ENCODE assay signal across 13 cellular contexts in the genomic region with DNA sequence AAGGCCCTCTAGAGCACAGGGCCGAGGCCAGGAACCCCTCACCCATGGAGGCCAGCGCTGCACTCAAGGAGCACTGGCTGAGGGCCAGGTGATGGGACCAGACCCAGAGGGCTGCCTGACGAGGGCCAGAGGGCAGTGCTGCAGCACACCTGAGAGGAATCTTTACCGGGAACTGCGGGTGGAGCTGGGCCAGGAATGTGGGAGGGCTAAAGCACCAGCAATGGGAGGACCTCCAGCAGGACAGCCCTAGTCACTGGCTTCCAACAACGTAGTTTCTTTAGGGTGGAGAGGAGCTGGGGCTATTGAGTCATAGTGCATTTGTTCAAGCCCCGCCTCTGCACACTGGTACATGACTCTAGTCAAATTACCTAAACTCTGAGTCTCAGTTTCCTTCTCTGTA.
A peak's percentile ranks its signal among the peaks of the same experiment; 100 is the strongest.
DNase-seq lines count a peak whose midpoint lies in the region; ATAC-seq, FAIRE-seq and TF ChIP-seq lines count a peak whose summit lies in the region.
"Had no signal": no experiment of that assay in that cellular context is flagged by ENCODE, and none has a peak within 500 bp of the region (broad histone marks: within the 10 kb centered on the region; RNA-seq: fewer than 3 reads in every experiment).

No MANE protein-coding gene starts in this region.

- no peak overlapping the region for H2AFZ ChIP-seq in hepatocyte

- H3K36me3 ChIP-seq in hepatocyte (replicated peaks; ENCODE audit: insufficient read depth, low read depth) = no peaks in the 10 kb centered on the region

- H3K27me3 ChIP-seq in hepatocyte = no peaks in the 10 kb centered on the region

- H3K4me3 ChIP-seq in hepatocyte = no peak overlapping the region
- no peak overlapping the region for H3K4me3 ChIP-seq in foreskin fibroblast (ENCODE audit: low read depth in 1 of 2, low read length in 2 of 2)
- H3K4me3 ChIP-seq: coronary artery had no signal

- peak; percentile 62 for DNase-seq in GM10248 (ENCODE audit: extremely low spot score)
- peak; percentile 35 for DNase-seq in hepatocyte (ENCODE audit: low spot score)
- DNase-seq in RCC 7860 (ENCODE audit: low spot score) = no peak
- no peak for DNase-seq in OCI-M2 (lab: John Stamatoyannopoulos, UW; ENCODE audit: unreplicated experiment)
- DNase-seq in foreskin fibroblast = no peak
- DNase-seq: activated CD4-positive, CD25-positive, alpha-beta regulatory T cell treated with anti-CD3 and anti-CD28 coated beads, Interleukin-2, amount 50 U/mL, for 72 hours; activated naive CD4-positive, alpha-beta T cell treated with Interleukin-2 at 50 U/mL for 16 hours; NCI-H1694 treated with DMSO at 0.1 percent for 48 hours; stimulated activated CD8-positive, alpha-beta memory T cell treated with anti-CD3 and anti-CD28 coated beads, Interleukin-4, amount 100 ng/mL, for 48 hours had no signal

- H3K79me2 ChIP-seq in hepatocyte = no peaks in the 10 kb centered on the region

- no peak overlapping the region for H3K4me2 ChIP-seq in hepatocyte

- no peaks in the 10 kb centered on the region for H4K20me1 ChIP-seq in hepatocyte (ENCODE audit: insufficient read depth, poor library complexity, severe bottlenecking)

- peak; percentile 34 for ATAC-seq in GM21515 (IDR thresholded peaks at IDR 0.05; ENCODE audit: unreplicated experiment)
- ATAC-seq in HG03442 (IDR thresholded peaks at IDR 0.05; ENCODE audit: unreplicated experiment) = peak; percentile 46
- ATAC-seq in HG02759 (IDR thresholded peaks at IDR 0.05; ENCODE audit: unreplicated experiment) = no peak

- H3K27ac ChIP-seq in hepatocyte = no peak overlapping the region
- H3K27ac ChIP-seq: coronary artery had no signal

- no peaks in the 10 kb centered on the region for H3K4me1 ChIP-seq in hepatocyte (ENCODE audit: insufficient read depth)

- no peaks in the 10 kb centered on the region for H3K9me3 ChIP-seq in hepatocyte (ENCODE audit: low read depth)

- 66% methylated on average over 7 of the region's 7 CpGs for WGBS in hepatocyte (ENCODE audit: low lambda C conversion rate, missing lambda C conversion rate)

- no peaks in the 10 kb centered on the region for H3K9me2 ChIP-seq in hepatocyte (replicated peaks; ENCODE audit: insufficient read depth)

- POLR2A ChIA-PET in GM10248 (lab: Yijun Ruan, JAX) = no interaction called here

- no peak for TF ChIP-seq CTCF in GM10248 (IDR thresholded peaks at IDR 0.05; ENCODE audit: control extremely low read depth, extremely low read depth, low read depth, missing control alignments)
- TF ChIP-seq CTCF in hepatocyte (IDR thresholded peaks at IDR 0.05; ENCODE audit: poor library complexity) = no peak
- TF ChIP-seq CTCF in foreskin fibroblast (IDR thresholded peaks at IDR 0.05; ENCODE audit: low read depth, low read length) = no peak

- FAIRE-seq in RCC 7860 (lab: Jason Lieb, UNC) = no peak

- CTCF ChIA-PET in GM10248 (lab: Yijun Ruan, JAX) = interaction anchor here (0.9 to 1.7 kb wide), 3 partner anchors 8 to 369 kb away, joined by 3 read pairs; no protein-coding TSS in a partner anchor

Comparison
In these comparisons a context has a peak if more than half of its experiments do, and no peak if none do; other contexts are left out.
1. DNase-seq: peak in GM10248 (single experiment) and hepatocyte (single experiment); none in RCC 7860 (single experiment), OCI-M2 (single experiment) and foreskin fibroblast (0 of 2).